In the genomic region with DNA sequence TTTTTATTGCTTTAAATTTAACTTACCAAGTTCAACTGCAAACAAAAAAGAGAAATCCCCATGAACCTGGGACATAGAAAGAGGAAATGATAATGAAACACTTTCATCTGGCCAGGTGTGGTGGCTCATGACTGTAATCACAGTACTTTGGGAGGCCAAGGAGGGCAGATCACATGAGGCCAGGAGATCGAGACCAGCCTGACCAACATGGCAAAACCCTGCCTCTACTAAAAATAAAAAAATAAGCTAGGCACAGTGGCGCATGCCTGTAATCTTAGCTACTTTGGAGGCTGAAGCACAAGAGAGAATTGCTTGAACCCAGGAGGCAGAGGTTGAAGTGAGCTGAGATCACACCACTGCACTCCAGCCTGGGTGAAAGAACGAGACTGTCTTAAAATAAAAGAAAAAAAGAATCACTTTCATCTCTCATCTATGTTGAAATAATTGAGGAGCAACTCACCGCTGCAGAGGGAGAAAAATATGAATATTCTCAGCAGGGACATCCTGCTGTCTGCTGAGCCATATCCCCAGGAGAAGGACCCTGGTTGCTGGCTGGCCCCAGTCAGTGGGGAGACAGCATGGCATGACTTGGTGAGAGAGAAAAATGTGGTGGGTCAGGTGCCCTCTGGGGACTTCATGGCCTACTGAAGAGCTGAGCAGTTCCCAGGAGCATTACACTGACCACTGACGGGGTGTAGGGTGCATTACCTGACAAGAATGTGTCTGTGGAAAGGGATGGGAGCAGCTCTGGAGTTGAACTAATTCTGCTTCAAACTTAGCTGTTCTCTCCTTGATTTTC, we compare ENCODE assay signal across 22 cellular contexts.
DNase-seq lines count a peak whose midpoint lies in the region; ATAC-seq and TF ChIP-seq lines count a peak whose summit lies in the region.
"Had no signal": no experiment of that assay in that cellular context is flagged by ENCODE, and none has a peak within 500 bp of the region (broad histone marks: within the 10 kb centered on the region; RNA-seq: fewer than 3 reads in every experiment).

No MANE protein-coding gene starts in this region.

- TF ChIP-seq CTCF in left ventricle myocardium inferior (IDR thresholded peaks at IDR 0.05; ENCODE audit: borderline replicate concordance) = no peak

- H3K4me1 Mint-ChIP-seq in effector memory CD8-positive, alpha-beta T cell (ENCODE audit: low read depth in 2 of 2) = no peaks in the 10 kb centered on the region
- H3K4me1 Mint-ChIP-seq: activated naive CD4-positive, alpha-beta T cell treated with anti-CD3 and anti-CD28 coated beads, Interleukin-2, amount 50 U/mL, for 24 hours; CD4-positive, alpha-beta memory T cell had no signal

- H3K9me3 Mint-ChIP-seq in effector memory CD8-positive, alpha-beta T cell = no peaks in the 10 kb centered on the region
- H3K9me3 Mint-ChIP-seq: activated naive CD4-positive, alpha-beta T cell treated with anti-CD3 and anti-CD28 coated beads, Interleukin-2, amount 50 U/mL, for 24 hours; CD4-positive, alpha-beta memory T cell; H9 had no signal

- H3K36me3 ChIP-seq in BLaER1 = no peaks in the 10 kb centered on the region
- no peaks in the 10 kb centered on the region for H3K36me3 ChIP-seq in left ventricle myocardium inferior
- H3K36me3 ChIP-seq: cardiac muscle cell, stomach had no signal

- H3K27me3 Mint-ChIP-seq in effector memory CD8-positive, alpha-beta T cell = no peaks in the 10 kb centered on the region
- H3K27me3 Mint-ChIP-seq: activated naive CD4-positive, alpha-beta T cell treated with anti-CD3 and anti-CD28 coated beads, Interleukin-2, amount 50 U/mL, for 24 hours; CD4-positive, alpha-beta memory T cell had no signal

- DNase-seq in left ventricle myocardium inferior = no peak
- no peak for DNase-seq in effector memory CD8-positive, alpha-beta T cell
- DNase-seq in activated CD4-positive, alpha-beta T cell treated with anti-CD3 and anti-CD28 coated beads for 48 hours = no peak
- DNase-seq in NCI-H774 (lab: John Stamatoyannopoulos, UW) = no peak
- DNase-seq: activated CD4-positive, CD25-positive, alpha-beta regulatory T cell; activated CD8-positive, alpha-beta memory T cell treated with anti-CD3 and anti-CD28 coated beads, Interleukin-2, amount 50 U/mL, for 48 hours; CD4-positive, alpha-beta memory T cell; effector memory CD4-positive, alpha-beta T cell; EL; H9; mammary epithelial cell; NCI-H1105; NCI-H446; PC-9; stomach had no signal

- no peaks in the 10 kb centered on the region for H4K20me1 ChIP-seq in BLaER1

- H3K4me1 ChIP-seq in BLaER1 (peaks cover 24% of the 10 kb centered on the region), left ventricle myocardium inferior (no peaks in the 10 kb centered on the region)
- H3K4me1 ChIP-seq: stomach had no signal

- H3K9me3 ChIP-seq in BLaER1 = no peaks in the 10 kb centered on the region
- H3K9me3 ChIP-seq in left ventricle myocardium inferior (replicated peaks) = no peaks in the 10 kb centered on the region
- H3K9me3 ChIP-seq: stomach had no signal

- no peak overlapping the region for H3K27ac ChIP-seq in BLaER1
- no peak overlapping the region for H3K27ac ChIP-seq in left ventricle myocardium inferior (replicated peaks)
- H3K27ac ChIP-seq: 22Rv1, cardiac muscle cell, PC-9, stomach had no signal

- no peak overlapping the region for H3K27ac Mint-ChIP-seq in effector memory CD8-positive, alpha-beta T cell
- H3K27ac Mint-ChIP-seq: activated naive CD4-positive, alpha-beta T cell treated with anti-CD3 and anti-CD28 coated beads, Interleukin-2, amount 50 U/mL, for 24 hours; CD4-positive, alpha-beta memory T cell had no signal

- ATAC-seq in GM19395 (IDR thresholded peaks at IDR 0.05; ENCODE audit: unreplicated experiment) = peak; percentile 78
- ATAC-seq in GM21825 (IDR thresholded peaks at IDR 0.05; ENCODE audit: unreplicated experiment) = peak; percentile 60
- ATAC-seq in HG03354 (IDR thresholded peaks at IDR 0.05; ENCODE audit: poor library complexity, severe bottlenecking, unreplicated experiment) = peak; percentile 71
- ATAC-seq in effector memory CD8-positive, alpha-beta T cell (replicated peaks) = no peak

- peak overlapping the region; percentile 31 for H3K4me2 ChIP-seq in BLaER1
- H3K4me2 ChIP-seq: PC-9 had no signal

- no peak overlapping the region for H3K4me3 Mint-ChIP-seq in effector memory CD8-positive, alpha-beta T cell
- H3K4me3 Mint-ChIP-seq: activated naive CD4-positive, alpha-beta T cell treated with anti-CD3 and anti-CD28 coated beads, Interleukin-2, amount 50 U/mL, for 24 hours; CD4-positive, alpha-beta memory T cell; H9 had no signal

- H3K36me3 Mint-ChIP-seq in effector memory CD8-positive, alpha-beta T cell (ENCODE audit: insufficient read depth) = peaks cover 4% of the 10 kb centered on the region
- H3K36me3 Mint-ChIP-seq: activated naive CD4-positive, alpha-beta T cell treated with anti-CD3 and anti-CD28 coated beads, Interleukin-2, amount 50 U/mL, for 24 hours; CD4-positive, alpha-beta memory T cell had no signal

- H3K27me3 ChIP-seq in BLaER1 (no peaks in the 10 kb centered on the region), left ventricle myocardium inferior (ENCODE audit: low read depth) (peaks cover 8% of the 10 kb centered on the region)
- H3K27me3 ChIP-seq: cardiac muscle cell, stomach had no signal

- intact Hi-C loops in left ventricle myocardium inferior (cut with micrococcal nuclease) = no loop called here

- no peak overlapping the region for H3K4me3 ChIP-seq in BLaER1
- H3K4me3 ChIP-seq in left ventricle myocardium inferior = no peak overlapping the region
- H3K4me3 ChIP-seq: cardiac muscle cell, PC-9, stomach had no signal

- no peak overlapping the region for H3K9ac ChIP-seq in BLaER1
